8 cellular contexts compared by ENCODE assay signal in genomic region chr22:38461414-38462081, GRCh38. TPM values are rescaled to one million over a fixed set of nuclear protein-coding genes. Genes with fewer than 3 reads are reported as not detected.
A peak's percentile ranks its signal among the peaks of the same experiment; 100 is the strongest.
DNase-seq lines count a peak whose midpoint lies in the region; ATAC-seq and TF ChIP-seq lines count a peak whose summit lies in the region.

No MANE protein-coding gene starts in this region.

- TF ChIP-seq CTCF in NB4 (IDR thresholded peaks at IDR 0.05; ENCODE audit: low read depth, low read length) (no peak), uterus (IDR thresholded peaks at IDR 0.05) (peak in 1 of 4 experiments; percentile 8)

- no peak for TF ChIP-seq POLR2A in NB4 (IDR thresholded peaks at IDR 0.05; ENCODE audit: extremely low read depth, insufficient read length)
- TF ChIP-seq POLR2A in uterus (IDR thresholded peaks at IDR 0.05) = peak in 1 of 2 donors; percentile 34

- H3K27ac ChIP-seq in uterus = no peak overlapping the region

- H3K9me3 ChIP-seq in adipocyte (ENCODE audit: control insufficient read depth, low read length) (no peaks in the 10 kb centered on the region), uterus (no peaks in the 10 kb centered on the region)

- no peak overlapping the region for H3K4me3 ChIP-seq in NB4 (ENCODE audit: low read depth, low read length)
- peak overlapping the region; percentile 33 for H3K4me3 ChIP-seq in adipocyte (ENCODE audit: low read length)
- H3K4me3 ChIP-seq in uterus = no peak overlapping the region

- no peak for ATAC-seq in HG03097 (IDR thresholded peaks at IDR 0.05; ENCODE audit: low FRiP score, unreplicated experiment)

- DNase-seq in DMS53 treated with DMSO at 0.1 percent for 48 hours (lab: John Stamatoyannopoulos, UW; ENCODE audit: unreplicated experiment) (peak; percentile 74), NB4 (ENCODE audit: low read depth) (peak; percentile 87), SK-MEL-5 (ENCODE audit: low read depth, low spot score) (peak; percentile 84), adipocyte (ENCODE audit: low read depth) (peak; percentile 92), cardiac septum (ENCODE audit: low spot score) (peak; percentile 91), pons (ENCODE audit: low spot score) (peak; percentile 30), uterus (peak; percentile 59 to 78)

- peaks cover 52% of the 10 kb centered on the region for H3K27me3 ChIP-seq in adipocyte (replicated peaks; ENCODE audit: control insufficient read depth, insufficient read depth, low read length)
- H3K27me3 ChIP-seq in uterus = peaks cover 0 to under 1% of the 10 kb centered on the region in 2 donors

- H3K9ac ChIP-seq in adipocyte (ENCODE audit: low read length) = no peak overlapping the region

- intact Hi-C loops in cardiac septum (cut with DNase I) (loop anchor here (5.0 to 10.0 kb wide), 3 partner anchors 47 to 407 kb away; partner anchors contain the start of gene PICK1), uterus (cut with DNase I; ENCODE audit: low total_unique reads) (no loop called here)

- H3K4me1 ChIP-seq in adipocyte (ENCODE audit: control insufficient read depth, insufficient read depth, low read length) = peaks cover 9% of the 10 kb centered on the region
- H3K4me1 ChIP-seq in uterus = no peaks in the 10 kb centered on the region

- in situ Hi-C loops in SK-MEL-5 (cut with HindIII; ENCODE audit: low pct_unique_long_range_greater_than_20kb, low sequenced_read_pairs) = no loop called here

- H3K36me3 ChIP-seq in adipocyte (ENCODE audit: control insufficient read depth, insufficient read depth, low read length, severe bottlenecking) = no peaks in the 10 kb centered on the region
- H3K36me3 ChIP-seq in uterus = no peaks in the 10 kb centered on the region

RNA-seq across cellular contexts. Expression of gene KDELR3, which starts 6.3 kb away (rescaled TPM):
- 61.9 and 64.9 TPM in 2 replicates for total RNA-seq in SK-MEL-5 (2014; rRNA removed; shearing (Covaris generic))
- 65.2 and 68.1 TPM in 2 replicates for polyA plus RNA-seq in SK-MEL-5 (2015; cell fraction: cytosol; rRNA removed)
- polyA plus RNA-seq in SK-MEL-5 (2015; cell fraction: nucleus; rRNA removed) = 10.5 and 12.4 TPM in 2 replicates
- total RNA-seq in cardiac septum (18.2 TPM), uterus (10 to 100 TPM in 1 of 4 donors, 1 to 10 TPM in 1, under 1 TPM in 1, not detected in 1; 0.77 to 43.1 (median 4.7) TPM)

RNA-seq across cellular contexts. Expression of gene KCNJ4, which starts 6.5 kb away (rescaled TPM):
- total RNA-seq in SK-MEL-5 (2014; rRNA removed; shearing (Covaris generic)) = 0.16 and 0.29 TPM in 2 replicates
- polyA plus RNA-seq in SK-MEL-5 (2015; cell fraction: cytosol; rRNA removed) = 0.95 and 1.7 TPM in 2 replicates
- polyA plus RNA-seq in SK-MEL-5 (2015; cell fraction: nucleus; rRNA removed) = 0.57 and 1.0 TPM in 2 replicates
- total RNA-seq in cardiac septum = 67.8 TPM
- 1 to 10 TPM in 1 of 4 donors, under 1 TPM in 1, not detected in 2; 0.21 to 1.1 TPM for total RNA-seq in uterus

RNA-seq across cellular contexts. Expression of gene DDX17, which starts 44.6 kb away (rescaled TPM):
- total RNA-seq in SK-MEL-5 (2014; rRNA removed; shearing (Covaris generic)) = 308 and 397 TPM in 2 replicates
- polyA plus RNA-seq in SK-MEL-5 (2015; cell fraction: cytosol; rRNA removed) = 164 and 248 TPM in 2 replicates
- polyA plus RNA-seq in SK-MEL-5 (2015; cell fraction: nucleus; rRNA removed) = 2,731 and 3,315 TPM in 2 replicates
- total RNA-seq in cardiac septum = 215 TPM
- total RNA-seq in uterus = 100 to 1,000 TPM; 441 to 971 (median 665) TPM

Comparison
In these comparisons a context has a peak if more than half of its experiments do, and no peak if none do; other contexts are left out.
1. DNase-seq: peak in every context shown above with its lines; median percentile 92 in adipocyte; 91 in cardiac septum; 87 in NB4; 84 in SK-MEL-5; 74 in DMS53 treated with DMSO at 0.1 percent for 48 hours; 68 in uterus; 30 in pons.
2. RNA of gene KCNJ4, which starts 6.5 kb away (total RNA-seq): 67.8 TPM in cardiac septum (single experiment); 0.16 to 0.29 TPM in SK-MEL-5 and 0.21 to 1.1 TPM in uterus; every median in the first group is over 10 times any median in the second.